In genomic region chr16:88632587-88632930, GRCh38 we compare ENCODE assay signal across 1 cellular context.
TF ChIP-seq lines count a peak whose summit lies in the region.

No MANE protein-coding gene starts in this region.

TF ChIP-seq in WTC11, 78 proteins besides CTCF, POLR2A, EP300 and RAD21 (continued from another document):
- TF ChIP-seq, protein P1, sequence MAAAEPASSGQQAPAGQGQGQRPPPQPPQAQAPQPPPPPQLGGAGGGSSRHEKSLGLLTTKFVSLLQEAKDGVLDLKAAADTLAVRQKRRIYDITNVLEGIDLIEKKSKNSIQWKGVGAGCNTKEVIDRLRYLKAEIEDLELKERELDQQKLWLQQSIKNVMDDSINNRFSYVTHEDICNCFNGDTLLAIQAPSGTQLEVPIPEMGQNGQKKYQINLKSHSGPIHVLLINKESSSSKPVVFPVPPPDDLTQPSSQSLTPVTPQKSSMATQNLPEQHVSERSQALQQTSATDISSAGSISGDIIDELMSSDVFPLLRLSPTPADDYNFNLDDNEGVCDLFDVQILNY (CRISPR knock-in tag; IDR thresholded peaks at IDR 0.05): no peak
- TF ChIP-seq TEAD1 (CRISPR knock-in tag; IDR thresholded peaks at IDR 0.05) (no peak), JUN (CRISPR knock-in tag; IDR thresholded peaks at IDR 0.05) (no peak), ZNF281 (CRISPR knock-in tag; IDR thresholded peaks at IDR 0.05) (no peak), HMGXB4 (CRISPR knock-in tag; IDR thresholded peaks at IDR 0.05) (no peak), NR2C2 (CRISPR knock-in tag; IDR thresholded peaks at IDR 0.05) (no peak)
